17 cellular contexts compared by ENCODE assay signal in the genomic region with DNA sequence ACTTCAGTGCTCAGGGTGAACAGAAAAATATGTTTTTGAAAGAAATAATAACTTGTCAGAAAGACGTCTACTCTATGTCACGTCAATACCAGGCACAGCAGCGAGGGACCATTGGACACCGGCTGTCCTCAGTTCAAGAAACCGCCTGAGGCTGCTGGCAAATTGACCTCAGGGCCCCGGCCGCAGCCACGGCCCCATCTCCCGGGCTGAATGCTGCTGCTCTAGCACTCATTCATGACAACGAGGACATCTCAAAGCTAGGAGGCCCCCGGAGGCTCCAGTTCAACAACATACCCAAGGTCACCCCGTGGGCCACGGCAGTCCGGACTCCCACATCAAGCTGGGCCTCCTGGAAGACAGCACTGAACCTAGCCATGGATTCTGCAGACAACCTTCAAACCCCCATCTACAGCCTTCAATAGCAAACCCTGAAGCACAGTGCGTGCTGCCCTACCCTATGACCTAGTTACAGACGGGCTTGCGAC.
DNase-seq lines count a peak whose midpoint lies in the region; ATAC-seq and TF ChIP-seq lines count a peak whose summit lies in the region.
"Had no signal": no experiment of that assay in that cellular context is flagged by ENCODE, and none has a peak within 500 bp of the region (broad histone marks: within the 10 kb centered on the region; RNA-seq: fewer than 3 reads in every experiment).

No MANE protein-coding gene starts in this region.

- peak overlapping the region; percentile 24; the same call in 1 of the 2 replicates for H3K27ac ChIP-seq in VCaP
- H3K27ac ChIP-seq in hepatocyte: peak overlapping the region; percentile 20
- no peak overlapping the region for H3K27ac ChIP-seq in neuronal stem cell (replicated peaks; ENCODE audit: low read length)
- H3K27ac ChIP-seq in aorta (ENCODE audit: low read depth in 1 of 2, low read length in 2 of 2): no peak overlapping the region
- H3K27ac ChIP-seq: 22Rv1; A549; BLaER1 treated with 17β-estradiol and CSF1 and Interleukin-3, amounts not matched to agents 10 nM and 100 nM; C4-2B had no signal

- H3K79me2 ChIP-seq in hepatocyte: no peaks in the 10 kb centered on the region

- H2AFZ ChIP-seq in hepatocyte: no peak overlapping the region
- no peak overlapping the region for H2AFZ ChIP-seq in neuronal stem cell (ENCODE audit: low read length)

- no peaks in the 10 kb centered on the region for H3K9me2 ChIP-seq in hepatocyte (replicated peaks; ENCODE audit: insufficient read depth)

- no peak overlapping the region for H3K9ac ChIP-seq in neuronal stem cell (ENCODE audit: low read depth, low read length, poor library complexity)
- H3K9ac ChIP-seq: BLaER1 treated with 17β-estradiol and CSF1 and Interleukin-3, amounts not matched to agents 10 nM and 100 nM had no signal

- H4K8ac ChIP-seq in neuronal stem cell (ENCODE audit: low read depth, low read length): no peak overlapping the region

- no peaks in the 10 kb centered on the region for H3K79me1 ChIP-seq in neuronal stem cell (ENCODE audit: low read depth, low read length)

- no peak overlapping the region for H2BK12ac ChIP-seq in neuronal stem cell (ENCODE audit: low read length)

- no peak overlapping the region for H2BK15ac ChIP-seq in neuronal stem cell (ENCODE audit: low read length)

- H2AK5ac ChIP-seq in neuronal stem cell (ENCODE audit: low read depth, low read length): peak overlapping the region; percentile 24

- H3K18ac ChIP-seq in neuronal stem cell (ENCODE audit: low read length): peak overlapping the region; percentile 8

- no peak overlapping the region for H4K91ac ChIP-seq in neuronal stem cell (ENCODE audit: low read depth, low read length, poor library complexity)

- peak overlapping the region; percentile 28 for H3K14ac ChIP-seq in neuronal stem cell (ENCODE audit: low read length)

- intact Hi-C loops in aorta (cut with DNase I): no loop called here

- H3K4me2 ChIP-seq in hepatocyte: peak overlapping the region; percentile 13
- H3K4me2 ChIP-seq in neuronal stem cell (ENCODE audit: insufficient read depth, low read length, poor library complexity, severe bottlenecking): no peak overlapping the region
- H3K4me2 ChIP-seq: A549; BLaER1 treated with 17β-estradiol and CSF1 and Interleukin-3, amounts not matched to agents 10 nM and 100 nM had no signal

- no peak for TF ChIP-seq CTCF in VCaP (conservative IDR thresholded peaks at IDR 0.05)
- TF ChIP-seq CTCF in hepatocyte (IDR thresholded peaks at IDR 0.05; ENCODE audit: poor library complexity): no peak

- no peaks in the 10 kb centered on the region for H3K36me3 ChIP-seq in hepatocyte (replicated peaks; ENCODE audit: insufficient read depth, low read depth)
- no peaks in the 10 kb centered on the region for H3K36me3 ChIP-seq in neuronal stem cell (replicated peaks in 1 of 2; ENCODE audit: control insufficient read depth in 2 of 2, insufficient read depth in 2 of 2, low read length in 2 of 2)
- no peaks in the 10 kb centered on the region for H3K36me3 ChIP-seq in aorta (ENCODE audit: control insufficient read depth in 1 of 2, insufficient read depth in 2 of 2, low read length in 1 of 2)
- H3K36me3 ChIP-seq: BLaER1 treated with 17β-estradiol and CSF1 and Interleukin-3, amounts not matched to agents 10 nM and 100 nM had no signal

- WGBS in hepatocyte (ENCODE audit: low lambda C conversion rate, missing lambda C conversion rate): 90% methylated on average over 17 of the region's 17 CpGs
- WGBS in neuronal stem cell (ENCODE audit: extremely low coverage in 2 of 2, insufficient read length in 2 of 2, insufficient replicate concordance in 1 of 2), 2 donors: no CpG with 5 or more reads among the region's 17 CpGs
- WGBS in aorta, 2 donors: 86% methylated on average over 17 of the region's 17 CpGs

- DNase-seq in hepatocyte (ENCODE audit: low spot score) (no peak), neuronal stem cell (ENCODE audit: low spot score) (no peak), mesenteric fat pad (ENCODE audit: low spot score) (no peak), aorta (no peak)
- DNase-seq: AML-193; Caco-2; Calu3; CD4-positive, alpha-beta T cell; CD8-positive, alpha-beta T cell; DMS79 treated with DMSO at 0.1 percent for 48 hours; GF-D8 had no signal

- H3K9me3 ChIP-seq in hepatocyte (ENCODE audit: low read depth) (no peaks in the 10 kb centered on the region), neuronal stem cell (replicated peaks in 1 of 2; ENCODE audit: control insufficient read depth in 2 of 2, insufficient read depth in 1 of 2, low read depth in 1 of 2, low read length in 2 of 2) (no peaks in the 10 kb centered on the region), aorta (ENCODE audit: control insufficient read depth, low read length) (no peaks in the 10 kb centered on the region)
- H3K9me3 ChIP-seq: A549, Caco-2 had no signal

- H3K4me3 ChIP-seq in hepatocyte (no peak overlapping the region), neuronal stem cell (ENCODE audit: low read length in 2 of 2) (no peak overlapping the region), aorta (ENCODE audit: low read length in 2 of 2) (no peak overlapping the region)
- H3K4me3 ChIP-seq: A549; BLaER1 treated with 17β-estradiol and CSF1 and Interleukin-3, amounts not matched to agents 10 nM and 100 nM had no signal

- no peaks in the 10 kb centered on the region for H4K20me1 ChIP-seq in hepatocyte (ENCODE audit: insufficient read depth, poor library complexity, severe bottlenecking)
- H4K20me1 ChIP-seq: BLaER1 treated with 17β-estradiol and CSF1 and Interleukin-3, amounts not matched to agents 10 nM and 100 nM had no signal

- H2BK120ac ChIP-seq in neuronal stem cell (ENCODE audit: low read depth, low read length): no peak overlapping the region

- no peak for ATAC-seq in GM18511 (IDR thresholded peaks at IDR 0.05; ENCODE audit: unreplicated experiment)
- ATAC-seq in aorta (ENCODE audit: low FRiP score): no peak
- ATAC-seq: A549; CD8-positive, alpha-beta T cell had no signal

- H3K27me3 ChIP-seq in hepatocyte: no peaks in the 10 kb centered on the region
- no peaks in the 10 kb centered on the region for H3K27me3 ChIP-seq in neuronal stem cell (ENCODE audit: control insufficient read depth in 3 of 3, insufficient read depth in 3 of 3, low read depth in 1 of 3, low read length in 3 of 3)
- H3K27me3 ChIP-seq in aorta (ENCODE audit: control insufficient read depth in 1 of 2, insufficient read depth in 2 of 2, low read length in 1 of 2): no peaks in the 10 kb centered on the region
- H3K27me3 ChIP-seq: BLaER1 treated with 17β-estradiol and CSF1 and Interleukin-3, amounts not matched to agents 10 nM and 100 nM had no signal

- H3K23ac ChIP-seq in neuronal stem cell (ENCODE audit: low read depth, low read length, poor library complexity): peak overlapping the region; percentile 67

- no peak overlapping the region for H2BK5ac ChIP-seq in neuronal stem cell (ENCODE audit: low read length)

- H3K4ac ChIP-seq in neuronal stem cell (ENCODE audit: low read length): no peak overlapping the region

- H3K4me1 ChIP-seq in hepatocyte (ENCODE audit: insufficient read depth): peaks cover 17% of the 10 kb centered on the region
- peaks cover 0 to 3% of the 10 kb centered on the region in 2 donors for H3K4me1 ChIP-seq in neuronal stem cell (ENCODE audit: control insufficient read depth in 2 of 2, insufficient read depth in 1 of 2, low read depth in 1 of 2, low read length in 2 of 2)
- H3K4me1 ChIP-seq in aorta (ENCODE audit: control insufficient read depth in 1 of 2, insufficient read depth in 2 of 2, low read length in 2 of 2): no peaks in the 10 kb centered on the region
- H3K4me1 ChIP-seq: BLaER1 treated with 17β-estradiol and CSF1 and Interleukin-3, amounts not matched to agents 10 nM and 100 nM; Caco-2 had no signal

Comparison
In these comparisons a context has a peak if more than half of its experiments do, and no peak if none do; other contexts are left out.
1. H3K27ac ChIP-seq: peak in VCaP (single experiment) and hepatocyte (single experiment); none in neuronal stem cell (single experiment) and aorta (0 of 2).